Comparison of ENCODE assay signal across 16 cellular contexts in genomic region chr18:34357944-34358580, GRCh38.
DNase-seq lines count a peak whose midpoint lies in the region; ATAC-seq and TF ChIP-seq lines count a peak whose summit lies in the region.
"Had no signal": no experiment of that assay in that cellular context is flagged by ENCODE, and none has a peak within 500 bp of the region (broad histone marks: within the 10 kb centered on the region; RNA-seq: fewer than 3 reads in every experiment).

No MANE protein-coding gene starts in this region.

- H3K27me3 ChIP-seq in breast epithelium, result no peaks in the 10 kb centered on the region

- H4K20me1 ChIP-seq in OCI-LY7 (ENCODE audit: insufficient read depth, low read length), result no peaks in the 10 kb centered on the region

- H3K4me3 ChIP-seq in breast epithelium (no peak overlapping the region), OCI-LY7 (ENCODE audit: low read depth, low read length, poor library complexity, severe bottlenecking) (no peak overlapping the region)

- POLR2A ChIA-PET in MCF 10A (lab: Yijun Ruan, JAX) (no interaction called here), OCI-LY7 (lab: Charles Lee) (no interaction called here)

- intact Hi-C loops in MCF 10A (cut with micrococcal nuclease), result no loop called here
- intact Hi-C loops in breast epithelium (cut with DNase I; ENCODE audit: low total_unique reads), result no loop called here
- intact Hi-C loops in OCI-LY7 (cut with micrococcal nuclease; ENCODE audit: unreplicated experiment), result no loop called here

- no peaks in the 10 kb centered on the region for H3K9me3 ChIP-seq in breast epithelium
- no peaks in the 10 kb centered on the region for H3K9me3 ChIP-seq in OCI-LY7 (ENCODE audit: low read length)

- H3K27ac ChIP-seq in breast epithelium (no peak overlapping the region), OCI-LY7 (ENCODE audit: low read depth, low read length, poor library complexity, severe bottlenecking) (no peak overlapping the region)
- H3K27ac ChIP-seq: HL-60 had no signal

- H3K4me3 Mint-ChIP-seq in MCF 10A (ENCODE audit: unreplicated experiment), result no peak overlapping the region
- H3K4me3 Mint-ChIP-seq: B cell; CD4-positive, alpha-beta memory T cell; H9 had no signal

- no peaks in the 10 kb centered on the region for H3K36me3 ChIP-seq in breast epithelium
- no peaks in the 10 kb centered on the region for H3K36me3 ChIP-seq in OCI-LY7 (ENCODE audit: insufficient read depth, low read length)

- CTCF ChIA-PET in MCF 10A (lab: Yijun Ruan, JAX) (interaction anchor here (1.5 kb wide), 1 partner anchor 16 kb away, joined by 5 read pairs; no protein-coding TSS in a partner anchor), OCI-LY7 (lab: Charles Lee; ENCODE audit: unreplicated experiment) (interaction anchor here (0.6 kb wide), 1 partner anchor 532 kb away, joined by 3 read pairs; no protein-coding TSS in a partner anchor)

- no peaks in the 10 kb centered on the region for H3K79me2 ChIP-seq in OCI-LY7 (ENCODE audit: insufficient read depth, low read depth, low read length)

- no peak for TF ChIP-seq POLR2A in breast epithelium (IDR thresholded peaks at IDR 0.05)

- no peaks in the 10 kb centered on the region for H3K27me3 Mint-ChIP-seq in MCF 10A (ENCODE audit: insufficient read depth, unreplicated experiment)
- H3K27me3 Mint-ChIP-seq: B cell; CD4-positive, alpha-beta memory T cell had no signal

- no peaks in the 10 kb centered on the region for H3K36me3 Mint-ChIP-seq in MCF 10A (ENCODE audit: insufficient read depth, unreplicated experiment)
- H3K36me3 Mint-ChIP-seq: CD4-positive, alpha-beta memory T cell had no signal

- no peak overlapping the region for H2AFZ ChIP-seq in OCI-LY7 (ENCODE audit: low read length)

- TF ChIP-seq CTCF in MCF 10A (IDR thresholded peaks at IDR 0.05; ENCODE audit: unreplicated experiment) (no peak), breast epithelium (IDR thresholded peaks at IDR 0.05) (no peak), OCI-LY7 (conservative IDR thresholded peaks at IDR 0.05; ENCODE audit: low read length) (no peak)

- H3K4me1 Mint-ChIP-seq in MCF 10A (ENCODE audit: insufficient read depth, unreplicated experiment), result no peaks in the 10 kb centered on the region
- H3K4me1 Mint-ChIP-seq: B cell; CD4-positive, alpha-beta memory T cell; H9 had no signal

- H3K27ac Mint-ChIP-seq in MCF 10A (ENCODE audit: low read depth, unreplicated experiment), result no peak overlapping the region
- H3K27ac Mint-ChIP-seq: B cell; CD4-positive, alpha-beta memory T cell; H9 had no signal

- no TSS peak for BruUV-seq in MCF 10A (replicated peaks; lab: Mats Ljungman, UMichigan)
- BruUV-seq in OCI-LY7 (replicated peaks; lab: Mats Ljungman, UMichigan), result no TSS peak

- H3K4me1 ChIP-seq in breast epithelium, result no peaks in the 10 kb centered on the region
- peaks cover 10% of the 10 kb centered on the region for H3K4me1 ChIP-seq in OCI-LY7 (ENCODE audit: insufficient read depth, low read length, poor library complexity, severe bottlenecking)

- ATAC-seq in HG03460 (IDR thresholded peaks at IDR 0.05; ENCODE audit: unreplicated experiment) (no peak), GM21786 (IDR thresholded peaks at IDR 0.05; ENCODE audit: unreplicated experiment) (no peak)

- peaks cover 34% of the 10 kb centered on the region for H3K9me3 Mint-ChIP-seq in MCF 10A (ENCODE audit: unreplicated experiment)
- H3K9me3 Mint-ChIP-seq: H9 had no signal

- no peaks in the 10 kb centered on the region for H3K9me2 ChIP-seq in OCI-LY7 (ENCODE audit: insufficient read depth, low read length)

- H3K4me2 ChIP-seq in OCI-LY7 (ENCODE audit: low read length), result no peak overlapping the region

- DNase-seq in MCF 10A (ENCODE audit: unreplicated experiment) (peak; percentile 16), breast epithelium (ENCODE audit: low spot score in 2 of 2) (no peak), M059J (ENCODE audit: low read depth) (peak; percentile 1), SK-N-DZ (ENCODE audit: low spot score) (peak; percentile 51), OCI-LY7 (ENCODE audit: low spot score) (no peak)
- DNase-seq in stimulated activated naive CD4-positive, alpha-beta T cell (lab: John Stamatoyannopoulos, UW), result no peak
- DNase-seq: C1 segment of cervical spinal cord; CD4-positive, alpha-beta memory T cell; DND-41; GDM1; GOT3; H9 had no signal

Comparison
In these comparisons a context has a peak if more than half of its experiments do, and no peak if none do; other contexts are left out.
1. DNase-seq: peak in MCF 10A (single experiment), M059J (single experiment) and SK-N-DZ (single experiment); none in breast epithelium (0 of 2), stimulated activated naive CD4-positive, alpha-beta T cell (0 of 6) and OCI-LY7 (single experiment).